In genomic region chr3:59243476-59243875, GRCh38 we compare ENCODE assay signal across 37 cellular contexts.
"Had no signal": no experiment of that assay in that cellular context is flagged by ENCODE, and none has a peak within 500 bp of the region (broad histone marks: within the 10 kb centered on the region; RNA-seq: fewer than 3 reads in every experiment).

No MANE protein-coding gene starts in this region.

- H3K4me3 Mint-ChIP-seq: activated CD4-positive, alpha-beta T cell treated with anti-CD3 and anti-CD28 coated beads for 36 hours; activated CD4-positive, alpha-beta T cell treated with anti-CD3 and anti-CD28 coated beads, Interleukin-2, amount 10 ng/mL, durations not matched to agents 7 days and 5 days; activated CD8-positive, alpha-beta T cell treated with anti-CD3 and anti-CD28 coated beads, Interleukin-2, amount 10 ng/mL, durations not matched to agents 7 days and 5 days; activated naive CD4-positive, alpha-beta T cell treated with anti-CD3 and anti-CD28 coated beads for 36 hours; activated T-cell treated with anti-CD3 and anti-CD28 coated beads, Interleukin-2, amount 50 U/mL, for 4 hours; activated T-helper 1 cell treated with anti-CD3 and anti-CD28 coated beads, Interleukin-12 subunit alpha, Interleukin-12 subunit beta, Interleukin-2, Interleukin-4 antibody, amounts not matched to agents 30 ng/mL and 10 ng/mL and 1 ng/mL, durations not matched to agents 14 hours and 24 hours and 36 hours; brain; T-helper 1 cell treated with Interleukin-12 subunit alpha and Interleukin-12 subunit beta and Interleukin-4 antibody, amounts not matched to agents 30 μg/mL and 1 μg/mL, for 36 hours; T-helper 2 cell treated with Interferon-gamma antibody and Interleukin-4, amounts not matched to agents 5 μg/mL and 100 μg/mL, for 36 hours; WTC11 had no signal

- ATAC-seq: activated CD4-positive, alpha-beta T cell treated with anti-CD3 and anti-CD28 coated beads for 36 hours; activated CD4-positive, CD25-positive, alpha-beta regulatory T cell treated with anti-CD3 and anti-CD28 coated beads, Interleukin-2, amount 50 U/mL, for 24 hours; activated CD8-positive, alpha-beta T cell treated with anti-CD3 and anti-CD28 coated beads, Interleukin-2, amount 10 ng/mL, durations not matched to agents 7 days and 5 days; activated naive CD4-positive, alpha-beta T cell treated with anti-CD3 and anti-CD28 coated beads, Interleukin-2, amount 50 U/mL, for 72 hours; activated T-cell treated with anti-CD3 and anti-CD28 coated beads, Interleukin-2, amount 50 U/mL, for 4 hours; WTC11 had no signal

- DNase-seq: activated CD4-positive, alpha-beta T cell treated with anti-CD3 and anti-CD28 coated beads for 36 hours; activated CD4-positive, alpha-beta T cell treated with anti-CD3 and anti-CD28 coated beads, Interleukin-2, amount 10 ng/mL, durations not matched to agents 7 days and 5 days; activated CD4-positive, alpha-beta T cell treated with anti-CD3 and anti-CD28 coated beads, Interleukin-2, amount 50 U/mL, for 48 hours; activated CD8-positive, alpha-beta memory T cell treated with anti-CD3 and anti-CD28 coated beads, Interleukin-2, amount 50 U/mL, for 4 hours; activated CD8-positive, alpha-beta T cell treated with anti-CD3 and anti-CD28 coated beads, Interleukin-2, amount 10 ng/mL, durations not matched to agents 7 days and 5 days; activated gamma-delta T cell treated with Interleukin-2 at 50 U/mL for 16 hours; activated naive CD4-positive, alpha-beta T cell treated with anti-CD3 and anti-CD28 coated beads for 36 hours; activated T-cell treated with anti-CD3 and anti-CD28 coated beads for 4 hours; activated T-cell treated with anti-CD3 and anti-CD28 coated beads, Interleukin-2, amount 50 U/mL, for 4 hours; adrenal gland; central memory CD4-positive, alpha-beta T cell; NCI-H1092 treated with DMSO at 0.1 percent for 48 hours; NCI-H1417; NCI-H146; NCI-H187; NCI-H2029 treated with DMSO at 0.1 percent for 48 hours; NCI-H2107; NCI-H2171; NCI-H2227 treated with DMSO at 0.1 percent for 48 hours; NCI-H446; NCI-H524; NCI-H69; NCI-H82; Peyer's patch; RPMI8226; SHP77 treated with DMSO at 0.1 percent for 48 hours; SK-N-SH had no signal

- H3K4me1 ChIP-seq: adrenal gland, Peyer's patch had no signal

- H3K27me3 Mint-ChIP-seq: activated CD4-positive, alpha-beta T cell treated with anti-CD3 and anti-CD28 coated beads, Interleukin-2, amount 10 ng/mL, durations not matched to agents 7 days and 5 days had no signal

- H3K9ac ChIP-seq: KMS-11, SK-N-SH had no signal

- H3K36me3 ChIP-seq: adrenal gland, Peyer's patch, SJSA1 had no signal

- H3K27ac Mint-ChIP-seq: activated CD4-positive, alpha-beta T cell treated with anti-CD3 and anti-CD28 coated beads for 36 hours; activated CD4-positive, alpha-beta T cell treated with anti-CD3 and anti-CD28 coated beads, Interleukin-2, amount 10 ng/mL, durations not matched to agents 7 days and 5 days; activated CD8-positive, alpha-beta T cell treated with anti-CD3 and anti-CD28 coated beads, Interleukin-2, amount 10 ng/mL, durations not matched to agents 7 days and 5 days; activated naive CD4-positive, alpha-beta T cell treated with anti-CD3 and anti-CD28 coated beads for 36 hours; activated naive CD4-positive, alpha-beta T cell treated with anti-CD3 and anti-CD28 coated beads, Interleukin-2, amount 50 U/mL, for 72 hours; activated T-helper 1 cell treated with anti-CD3 and anti-CD28 coated beads, Interleukin-12 subunit alpha, Interleukin-12 subunit beta, Interleukin-2, Interleukin-4 antibody, amounts not matched to agents 30 ng/mL and 10 ng/mL and 1 ng/mL, durations not matched to agents 14 hours and 24 hours and 36 hours; brain; T-helper 1 cell treated with Interleukin-12 subunit alpha and Interleukin-12 subunit beta and Interleukin-4 antibody, amounts not matched to agents 30 μg/mL and 1 μg/mL, for 36 hours; T-helper 2 cell treated with Interferon-gamma antibody and Interleukin-4, amounts not matched to agents 5 μg/mL and 100 μg/mL, for 36 hours; WTC11 had no signal

- H3K27ac ChIP-seq: adrenal gland, KMS-11, Peyer's patch, SJSA1 had no signal

- H3K9me3 Mint-ChIP-seq: activated T-cell treated with anti-CD3 and anti-CD28 coated beads, Interleukin-2, amount 50 U/mL, for 4 hours had no signal

- H3K9me3 ChIP-seq: adrenal gland, Peyer's patch, SJSA1, SK-N-SH had no signal

- H3K36me3 Mint-ChIP-seq: brain, WTC11 had no signal

- H3K27me3 ChIP-seq: adrenal gland, Peyer's patch, SJSA1 had no signal

- H3K4me3 ChIP-seq: adrenal gland, Peyer's patch, SJSA1 had no signal

- H3K4me2 ChIP-seq: KMS-11, SK-N-SH had no signal

- FAIRE-seq: TTC549 had no signal
